8 cellular contexts compared by ENCODE assay signal in genomic region chr11:27363576-27364115, GRCh38. TPM values are rescaled to one million over a fixed set of nuclear protein-coding genes. Genes with fewer than 3 reads are reported as not detected.
A peak's percentile ranks its signal among the peaks of the same experiment; 100 is the strongest.
DNase-seq lines count a peak whose midpoint lies in the region; ATAC-seq, FAIRE-seq and TF ChIP-seq lines count a peak whose summit lies in the region.

No MANE protein-coding gene starts in this region.

- CTCF ChIA-PET in activated CD4-positive, alpha-beta T cell treated with anti-CD3 and anti-CD28 coated beads for 36 hours (lab: Charles Lee), result interaction anchor here (0.6 to 1.5 kb wide), 5 partner anchors 10 to 136 kb away, joined by 3 to 5 read pairs (median 4); partner anchors contain the start of gene LGR4

- no peak for DNase-seq in activated CD4-positive, alpha-beta T cell treated with anti-CD3 and anti-CD28 coated beads for 36 hours
- no peak for DNase-seq in activated CD4-positive, alpha-beta T cell treated with anti-CD3 and anti-CD28 coated beads, Interleukin-2, amount 50 U/mL, for 1 hour
- no peak for DNase-seq in activated T-helper 2 cell treated with anti-CD3 and anti-CD28 coated beads, Interferon-gamma antibody, Interleukin-2, Interleukin-4, amounts not matched to agents 10 μg/mL and 5 μg/mL and 100 μg/mL, durations not matched to agents 14 hours and 24 hours and 36 hours (ENCODE audit: low spot score)
- DNase-seq in kidney (no peak), testis (no peak), HuH-7 (ENCODE audit: low spot score) (no peak)

- peak overlapping the region; percentile 93 for H3K4me3 Mint-ChIP-seq in activated CD4-positive, alpha-beta T cell treated with anti-CD3 and anti-CD28 coated beads for 36 hours
- H3K4me3 Mint-ChIP-seq in activated T-helper 2 cell treated with anti-CD3 and anti-CD28 coated beads, Interferon-gamma antibody, Interleukin-2, Interleukin-4, amounts not matched to agents 10 μg/mL and 5 μg/mL and 100 μg/mL, durations not matched to agents 14 hours and 24 hours and 36 hours (ENCODE audit: low read depth), result peak overlapping the region; percentile 93

- H3K36me3 Mint-ChIP-seq in activated CD4-positive, alpha-beta T cell treated with anti-CD3 and anti-CD28 coated beads for 36 hours (ENCODE audit: low read depth), result no peaks in the 10 kb centered on the region
- H3K36me3 Mint-ChIP-seq in activated T-helper 2 cell treated with anti-CD3 and anti-CD28 coated beads, Interferon-gamma antibody, Interleukin-2, Interleukin-4, amounts not matched to agents 10 μg/mL and 5 μg/mL and 100 μg/mL, durations not matched to agents 14 hours and 24 hours and 36 hours (ENCODE audit: low read depth), result no peaks in the 10 kb centered on the region

- H3K9me3 ChIP-seq in kidney (ENCODE audit: control insufficient read depth in 1 of 2, low read length in 2 of 2) (no peaks in the 10 kb centered on the region), testis (no peaks in the 10 kb centered on the region)

- peaks cover 0 to 12% of the 10 kb centered on the region in 2 donors for H3K36me3 ChIP-seq in kidney (ENCODE audit: control insufficient read depth in 1 of 2, insufficient read depth in 2 of 2, low read length in 2 of 2)
- H3K36me3 ChIP-seq in testis (ENCODE audit: low read depth, missing control alignments), result no peaks in the 10 kb centered on the region

- peaks cover 21% of the 10 kb centered on the region for H3K4me1 Mint-ChIP-seq in activated CD4-positive, alpha-beta T cell treated with anti-CD3 and anti-CD28 coated beads for 36 hours
- H3K4me1 Mint-ChIP-seq in activated T-helper 2 cell treated with anti-CD3 and anti-CD28 coated beads, Interferon-gamma antibody, Interleukin-2, Interleukin-4, amounts not matched to agents 10 μg/mL and 5 μg/mL and 100 μg/mL, durations not matched to agents 14 hours and 24 hours and 36 hours (ENCODE audit: low read depth), result peaks cover 18% of the 10 kb centered on the region

- intact Hi-C loops in activated CD4-positive, alpha-beta T cell treated with anti-CD3 and anti-CD28 coated beads for 36 hours (cut with DNase I, micrococcal nuclease), result loop anchor here (1.0 to 5.0 kb wide), 6 partner anchors 44 to 745 kb away; partner anchors contain the start of genes LGR4 (in 2 of the 2), LIN7C (in 2 of the 2), KIF18A (in 1 of the 2) and METTL15 (in 1 of the 2)
- intact Hi-C loops in activated T-helper 2 cell treated with anti-CD3 and anti-CD28 coated beads, Interferon-gamma antibody, Interleukin-2, Interleukin-4, amounts not matched to agents 10 μg/mL and 5 μg/mL and 100 μg/mL, durations not matched to agents 14 hours and 24 hours and 36 hours (cut with micrococcal nuclease), result loop anchor here (1.0 to 5.0 kb wide), 4 partner anchors 26 to 143 kb away; partner anchors contain the start of genes LGR4 and LIN7C
- intact Hi-C loops in kidney (cut with DNase I), result no loop called here
- intact Hi-C loops in testis (cut with DNase I; ENCODE audit: low total_unique reads), result no loop called here

- no peaks in the 10 kb centered on the region for H3K9me3 Mint-ChIP-seq in activated CD4-positive, alpha-beta T cell treated with anti-CD3 and anti-CD28 coated beads for 36 hours (ENCODE audit: low read depth)
- no peaks in the 10 kb centered on the region for H3K9me3 Mint-ChIP-seq in activated T-helper 2 cell treated with anti-CD3 and anti-CD28 coated beads, Interferon-gamma antibody, Interleukin-2, Interleukin-4, amounts not matched to agents 10 μg/mL and 5 μg/mL and 100 μg/mL, durations not matched to agents 14 hours and 24 hours and 36 hours

- ATAC-seq in activated CD4-positive, alpha-beta T cell treated with anti-CD3 and anti-CD28 coated beads for 36 hours, result no peak
- ATAC-seq in HG03095 (IDR thresholded peaks at IDR 0.05; ENCODE audit: unreplicated experiment) (no peak), HG02588 (IDR thresholded peaks at IDR 0.05; ENCODE audit: unreplicated experiment) (no peak)

- H3K4me1 ChIP-seq in kidney (ENCODE audit: control insufficient read depth in 1 of 2, insufficient read depth in 1 of 2, low read depth in 1 of 2, low read length in 2 of 2) (peaks cover 13 to 14% of the 10 kb centered on the region in 2 donors), testis (peaks cover 10% of the 10 kb centered on the region)

- no peaks in the 10 kb centered on the region for H3K27me3 Mint-ChIP-seq in activated CD4-positive, alpha-beta T cell treated with anti-CD3 and anti-CD28 coated beads for 36 hours
- H3K27me3 Mint-ChIP-seq in activated T-helper 2 cell treated with anti-CD3 and anti-CD28 coated beads, Interferon-gamma antibody, Interleukin-2, Interleukin-4, amounts not matched to agents 10 μg/mL and 5 μg/mL and 100 μg/mL, durations not matched to agents 14 hours and 24 hours and 36 hours (ENCODE audit: low read depth), result peaks cover 10% of the 10 kb centered on the region

- peak overlapping the region in 1 of 2 donors; percentile 44 for H3K27ac ChIP-seq in kidney (ENCODE audit: low read depth in 2 of 2, low read length in 2 of 2)
- peak overlapping the region in 1 of 2 donors; percentile 76 for H3K27ac ChIP-seq in testis

- H3K27ac Mint-ChIP-seq in activated CD4-positive, alpha-beta T cell treated with anti-CD3 and anti-CD28 coated beads for 36 hours, result peak overlapping the region; percentile 75
- peak overlapping the region; percentile 79 for H3K27ac Mint-ChIP-seq in activated T-helper 2 cell treated with anti-CD3 and anti-CD28 coated beads, Interferon-gamma antibody, Interleukin-2, Interleukin-4, amounts not matched to agents 10 μg/mL and 5 μg/mL and 100 μg/mL, durations not matched to agents 14 hours and 24 hours and 36 hours

- H3K9ac ChIP-seq in kidney (ENCODE audit: low read length in 2 of 2), result peak overlapping the region; percentile 38 to 83

- no peak for FAIRE-seq in kidney (lab: Jason Lieb, UNC)

- TF ChIP-seq CTCF in kidney (IDR thresholded peaks at IDR 0.05; ENCODE audit: borderline replicate concordance, extremely low read depth, insufficient read depth) (no peak), testis (IDR thresholded peaks at IDR 0.05) (no peak)

- H3K4me3 ChIP-seq in kidney (ENCODE audit: low read length in 2 of 2), result peak overlapping the region; percentile 77 to 85
- peak overlapping the region; percentile 70 to 82 for H3K4me3 ChIP-seq in testis

- H3K27me3 ChIP-seq in testis, result no peaks in the 10 kb centered on the region

- POLR2A ChIA-PET in activated CD4-positive, alpha-beta T cell treated with anti-CD3 and anti-CD28 coated beads for 36 hours (lab: Charles Lee), result interaction anchor here (0.6 kb wide), 1 partner anchor 132 kb away, joined by 6 read pairs; no protein-coding TSS in a partner anchor

- TF ChIP-seq POLR2A in testis (IDR thresholded peaks at IDR 0.05), result no peak

- 17 to 32% methylated on average over 13 of the region's 13 CpGs for WGBS in testis, 2 donors

RNA-seq across cellular contexts. Expression of gene CCDC34, which starts 0.6 kb away (rescaled TPM):
- 10 to 100 TPM; 24.6 to 42.4 TPM for total RNA-seq in activated CD4-positive, alpha-beta T cell treated with anti-CD3 and anti-CD28 coated beads for 36 hours
- total RNA-seq in activated T-helper 2 cell treated with anti-CD3 and anti-CD28 coated beads, Interferon-gamma antibody, Interleukin-2, Interleukin-4, amounts not matched to agents 10 μg/mL and 5 μg/mL and 100 μg/mL, durations not matched to agents 14 hours and 24 hours and 36 hours, result 9.3 and 10.8 TPM in 2 replicates
- 5.4 TPM for total RNA-seq in kidney
- 6.0 TPM for polyA plus RNA-seq in kidney (ENCODE audit: insufficient read depth, low read depth, low replicate concordance)
- 10 to 100 TPM; 24.2 to 40.9 TPM for total RNA-seq in testis
- polyA plus RNA-seq in testis (ENCODE audit: insufficient read depth, low read depth, low replicate concordance), result 15.2 TPM

Comparison
In these comparisons a context has a peak if more than half of its experiments do, and no peak if none do; other contexts are left out.
1. intact Hi-C loops: an anchor here in activated CD4-positive, alpha-beta T cell treated with anti-CD3 and anti-CD28 coated beads for 36 hours (1.0 to 5.0 kb wide) and activated T-helper 2 cell treated with anti-CD3 and anti-CD28 coated beads, Interferon-gamma antibody, Interleukin-2, Interleukin-4, amounts not matched to agents 10 μg/mL and 5 μg/mL and 100 μg/mL, durations not matched to agents 14 hours and 24 hours and 36 hours (1.0 to 5.0 kb wide); none called in kidney and testis.